Comparison of ENCODE assay signal across 24 cellular contexts in genomic region chr4:138572007-138572406, GRCh38.
"Had no signal": no experiment of that assay in that cellular context is flagged by ENCODE, and none has a peak within 500 bp of the region (broad histone marks: within the 10 kb centered on the region; RNA-seq: fewer than 3 reads in every experiment).

No MANE protein-coding gene starts in this region.

- H3K27ac ChIP-seq: esophagus squamous epithelium, parathyroid adenoma, psoas muscle, spleen, stomach had no signal

- FAIRE-seq: islet of Langerhans had no signal

- DNase-seq: cortex of kidney; effector memory CD4-positive, alpha-beta T cell; esophagus squamous epithelium; foreskin melanocyte; head of caudate nucleus; hippocampal formation; kidney glomerular epithelial cell; mesendoderm; naive B cell; occipital lobe; psoas muscle; retina; spleen; stimulated activated CD4-positive, alpha-beta T cell treated with anti-CD3 and anti-CD28 coated beads, Interleukin-15, amount 100 ng/mL, for 24 hours; stimulated activated CD4-positive, alpha-beta T cell treated with anti-CD3 and anti-CD28 coated beads, Interleukin-1b, Interleukin-23, amount 100 ng/mL, for 48 hours; stimulated activated CD4-positive, alpha-beta T cell treated with anti-CD3 and anti-CD28 coated beads, Interleukin-4, amount 100 ng/mL, for 4 hours; stimulated activated naive CD4-positive, alpha-beta T cell; stomach; substantia nigra; trophoblast cell had no signal

- H3K27me3 ChIP-seq: esophagus squamous epithelium, spleen, stomach had no signal

- H3K36me3 ChIP-seq: esophagus squamous epithelium, spleen, stomach had no signal

- H2AFZ ChIP-seq: parathyroid adenoma had no signal

- H3K4me1 Mint-ChIP-seq: naive B cell, nephron had no signal

- H3K9ac ChIP-seq: parathyroid adenoma had no signal

- H3K4me3 ChIP-seq: esophagus squamous epithelium, psoas muscle, spleen, stomach had no signal

- H3K4me3 Mint-ChIP-seq: naive B cell, nephron had no signal

- H3K79me2 ChIP-seq: parathyroid adenoma had no signal

- ATAC-seq: psoas muscle, sciatic nerve had no signal

- H3K36me3 Mint-ChIP-seq: naive B cell had no signal

- H3K27ac Mint-ChIP-seq: naive B cell, nephron had no signal

- H3K4me1 ChIP-seq: esophagus squamous epithelium, parathyroid adenoma, psoas muscle, spleen, stomach had no signal
